In genomic region chr11:46003647-46004046, GRCh38 we compare ENCODE assay signal across 13 cellular contexts.
DNase-seq lines count a peak whose midpoint lies in the region; ATAC-seq, FAIRE-seq and TF ChIP-seq lines count a peak whose summit lies in the region.
"Had no signal": no experiment of that assay in that cellular context is flagged by ENCODE, and none has a peak within 500 bp of the region (broad histone marks: within the 10 kb centered on the region; RNA-seq: fewer than 3 reads in every experiment).

No MANE protein-coding gene starts in this region.

- intact Hi-C loops in left ventricle myocardium superior (cut with micrococcal nuclease) (loop anchor here (2.0 kb wide), 1 partner anchor 39 kb away; no protein-coding TSS in a partner anchor), left ventricle myocardium inferior (cut with micrococcal nuclease) (no loop called here), transverse colon (cut with DNase I; ENCODE audit: low total_unique reads) (no loop called here)

- TF ChIP-seq CTCF in left ventricle myocardium inferior (IDR thresholded peaks at IDR 0.05; ENCODE audit: borderline replicate concordance), result no peak
- no peak for TF ChIP-seq CTCF in H1 (IDR thresholded peaks at IDR 0.05; ENCODE audit: control extremely low read depth in 1 of 3, insufficient read depth in 1 of 3, low read depth in 1 of 3, low read length in 3 of 3)
- TF ChIP-seq CTCF in transverse colon (IDR thresholded peaks at IDR 0.05), result no peak

- H3K18ac ChIP-seq in H1 (ENCODE audit: extremely low read depth, low read length), result no peak overlapping the region; the same call in 1 of the 2 replicates

- no peak overlapping the region for H3K4ac ChIP-seq in H1 (replicated peaks; ENCODE audit: insufficient read length, low read depth, low read length)

- no peak overlapping the region for H3K56ac ChIP-seq in H1 (replicated peaks; ENCODE audit: insufficient read length, low read depth, low read length)

- H2AK5ac ChIP-seq in H1 (ENCODE audit: low read depth, low read length), result no peak overlapping the region

- ATAC-seq in left ventricle myocardium superior, result peak; percentile 36
- ATAC-seq in HG02610 (IDR thresholded peaks at IDR 0.05; ENCODE audit: unreplicated experiment), result no peak
- ATAC-seq: foreskin keratinocyte had no signal

- H3K4me2 ChIP-seq in H1 (ENCODE audit: insufficient read depth in 1 of 2, low read depth in 2 of 2, low read length in 2 of 2), result no peak overlapping the region

- no peak overlapping the region for H2AFZ ChIP-seq in H1 (ENCODE audit: low read length)
- H2AFZ ChIP-seq: parathyroid adenoma had no signal

- H2BK5ac ChIP-seq in H1 (ENCODE audit: low read depth, low read length), result no peak overlapping the region

- no peaks in the 10 kb centered on the region for H4K20me1 ChIP-seq in H1 (replicated peaks in 1 of 2; ENCODE audit: control insufficient read depth in 1 of 2, insufficient read depth in 2 of 2, low read length in 2 of 2)

- peaks cover 0 to 27% of the 10 kb centered on the region in 2 experiments; a peak in 2 of 4 replicates for H3K79me2 ChIP-seq in H1 (ENCODE audit: control insufficient read depth in 1 of 2, insufficient read depth in 2 of 2, low read length in 2 of 2)

- no peak for TF ChIP-seq RAD21 in H1 (IDR thresholded peaks at IDR 0.05 in 1 of 2, conservative IDR thresholded peaks at IDR 0.05 in 1 of 2; ENCODE audit: low read depth in 2 of 2, low read length in 2 of 2)

- peak overlapping the region; percentile 82; the same call in 1 of the 2 replicates for H2BK12ac ChIP-seq in H1 (ENCODE audit: low read depth, low read length)

- TF ChIP-seq EP300 in H1 (IDR thresholded peaks at IDR 0.05; ENCODE audit: borderline replicate concordance in 1 of 2, low read depth in 2 of 2, low read length in 2 of 2) (no peak), transverse colon (IDR thresholded peaks at IDR 0.05; ENCODE audit: low read depth) (no peak)

- H3K36me3 ChIP-seq in left ventricle myocardium inferior (no peaks in the 10 kb centered on the region), H1 (ENCODE audit: control insufficient read depth in 2 of 4, insufficient read depth in 4 of 4, low read length in 3 of 4) (no peaks in the 10 kb centered on the region), transverse colon (no peaks in the 10 kb centered on the region)
- H3K36me3 ChIP-seq: breast epithelium had no signal

- peak overlapping the region; percentile 77 for H2BK120ac ChIP-seq in H1 (replicated peaks; ENCODE audit: low read depth, low read length)

- POLR2A ChIA-PET in H1 (lab: Charles Lee; ENCODE audit: partially characterized antibody), result interaction anchor here (0.7 to 4.0 kb wide), 11 partner anchors 8 to 240 kb away, joined by 3 to 24 read pairs (median 4); partner anchors contain the start of gene LARGE2

- no peak overlapping the region for H3K23ac ChIP-seq in H1 (ENCODE audit: insufficient read length)

- H4K5ac ChIP-seq in H1 (ENCODE audit: insufficient read length, low read depth, low read length), result no peak overlapping the region

- no peaks in the 10 kb centered on the region for H3K79me1 ChIP-seq in H1 (ENCODE audit: low read depth, low read length)

- TF ChIP-seq POLR2A in H1 (IDR thresholded peaks at IDR 0.05; ENCODE audit: control extremely low read depth in 1 of 2, low read depth in 2 of 2, low read length in 2 of 2) (no peak), transverse colon (IDR thresholded peaks at IDR 0.05) (no peak)

- no peak overlapping the region for H4K91ac ChIP-seq in H1 (replicated peaks; ENCODE audit: insufficient read length, low read length)

- CTCF ChIA-PET in H1 (lab: Charles Lee; ENCODE audit: partially characterized antibody), result interaction anchor here (0.5 to 4.0 kb wide), 15 partner anchors 8 to 467 kb away, joined by 3 to 48 read pairs (median 3); no protein-coding TSS in a partner anchor

- H3K4me3 ChIP-seq in left ventricle myocardium inferior (no peak overlapping the region), H1 (ENCODE audit: extremely low read depth in 1 of 4, insufficient read depth in 2 of 4, low read depth in 3 of 4, low read length in 4 of 4) (no peak overlapping the region), transverse colon (no peak overlapping the region)
- H3K4me3 ChIP-seq: breast epithelium had no signal

- H2BK20ac ChIP-seq in H1 (ENCODE audit: low read length), result no peak overlapping the region; the same call in 1 of the 2 replicates

- H3K14ac ChIP-seq in H1 (ENCODE audit: insufficient read length), result no peak overlapping the region

- H2BK15ac ChIP-seq in H1 (ENCODE audit: low read length), result no peak overlapping the region

- H4K8ac ChIP-seq in H1 (ENCODE audit: extremely low read depth, insufficient read depth, low read length), result no peak overlapping the region

- H3K27ac ChIP-seq in left ventricle myocardium inferior (replicated peaks) (no peak overlapping the region), H1 (ENCODE audit: low read depth, low read length) (no peak overlapping the region), transverse colon (no peak overlapping the region)
- H3K27ac ChIP-seq: breast epithelium, foreskin keratinocyte, parathyroid adenoma had no signal

- FAIRE-seq in H1 (lab: Jason Lieb, UNC), result peak; percentile 36

- H3K4me1 ChIP-seq in left ventricle myocardium inferior, result peaks cover 26% of the 10 kb centered on the region
- H3K4me1 ChIP-seq in H1 (replicated peaks in 1 of 4; ENCODE audit: control insufficient read depth in 3 of 4, insufficient read depth in 4 of 4, low read length in 3 of 4), result peaks cover 0 to 15% (median 7%) of the 10 kb centered on the region in 4 experiments; a peak in 3 of 7 replicates
- H3K4me1 ChIP-seq in transverse colon, result peaks cover 0 to 12% (median 5%) of the 10 kb centered on the region in 4 donors
- H3K4me1 ChIP-seq: breast epithelium, foreskin keratinocyte had no signal

- H3K27me3 ChIP-seq in left ventricle myocardium inferior (ENCODE audit: low read depth) (no peaks in the 10 kb centered on the region), H1 (replicated peaks in 1 of 4; ENCODE audit: control insufficient read depth in 3 of 4, extremely low read depth in 1 of 4, insufficient read depth in 3 of 4, low read length in 3 of 4) (no peaks in the 10 kb centered on the region), transverse colon (no peaks in the 10 kb centered on the region)
- H3K27me3 ChIP-seq: breast epithelium, foreskin keratinocyte had no signal

- in situ Hi-C loops in transverse colon (cut with MboI; ENCODE audit: low pct_ligation_motif_present in 1 of 4, low pct_unique_long_range_greater_than_20kb in 1 of 4, low sequenced_read_pairs in 3 of 4), result no loop called here

- H3K9me3 ChIP-seq in left ventricle myocardium inferior (replicated peaks) (no peaks in the 10 kb centered on the region), H1 (ENCODE audit: insufficient read depth in 2 of 2, low read depth in 1 of 2, low read length in 1 of 2) (no peaks in the 10 kb centered on the region), transverse colon (no peaks in the 10 kb centered on the region)
- H3K9me3 ChIP-seq: breast epithelium had no signal

- H3K23me2 ChIP-seq in H1 (ENCODE audit: low read depth, low read length), result no peaks in the 10 kb centered on the region

- H3K9ac ChIP-seq in H1 (replicated peaks in 1 of 4; ENCODE audit: extremely low read depth in 1 of 4, low read depth in 3 of 4, low read length in 3 of 4), result no peak overlapping the region
- H3K9ac ChIP-seq: parathyroid adenoma had no signal

- no peak for DNase-seq in left ventricle myocardium superior
- DNase-seq in left ventricle myocardium inferior, result no peak
- DNase-seq in NCI-H69 (lab: John Stamatoyannopoulos, UW), result peak; percentile 50
- no peak for DNase-seq in H1 (ENCODE audit: low read depth in 1 of 2, low spot score in 2 of 2)
- no peak for DNase-seq in stimulated activated CD4-positive, alpha-beta T cell treated with anti-CD3 and anti-CD28 coated beads, Interleukin-1b, Interleukin-23, amount 100 ng/mL, for 48 hours
- no peak for DNase-seq in transverse colon
- no peak for DNase-seq in HuH-7.5 (ENCODE audit: low spot score)
- DNase-seq: activated T-cell treated with anti-CD3 and anti-CD28 coated beads, Interleukin-2, amount 50 U/mL, for 24 hours; foreskin keratinocyte; stimulated activated CD4-positive, alpha-beta T cell treated with anti-CD3 and anti-CD28 coated beads, Interleukin-4, amount 100 ng/mL, for 24 hours had no signal

TF ChIP-seq in H1, 55 proteins besides CTCF, POLR2A, EP300 and RAD21:
- TF ChIP-seq TBP (IDR thresholded peaks at IDR 0.05; ENCODE audit: low read depth, low read length) (0 out of 2 replicates have a peak, but pooled peaks have one; percentile 30), KDM4A (IDR thresholded peaks at IDR 0.05; ENCODE audit: low read depth, low read length, severe bottlenecking) (no peak), GABPA (IDR thresholded peaks at IDR 0.05; ENCODE audit: borderline replicate concordance, insufficient read depth, low read length) (peak; percentile 80; the same call in 1 of the 2 replicates)
TF ChIP-seq in H1: peak in this region for 2.
